Comparison of ENCODE assay signal across 19 cellular contexts in the genomic region with DNA sequence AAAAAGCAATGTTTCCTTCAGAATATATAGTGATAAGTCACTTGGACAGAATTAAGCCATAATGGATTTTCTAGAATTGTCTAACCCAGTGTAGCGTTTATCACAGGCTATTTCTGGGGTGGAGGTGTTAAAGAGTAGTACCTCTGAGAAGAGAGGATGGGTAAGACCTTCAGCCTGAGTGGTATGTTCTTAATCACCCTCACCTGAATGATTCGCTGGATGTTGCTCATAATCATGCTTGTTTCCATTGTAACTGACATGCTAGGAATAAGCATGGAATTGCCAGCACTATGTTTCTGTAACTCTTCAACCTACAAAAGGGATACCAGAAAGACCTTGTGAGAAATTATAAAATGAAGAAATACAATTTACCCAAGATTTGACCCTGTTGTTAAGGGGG. TPM values are rescaled to one million over a fixed set of nuclear protein-coding genes. Genes with fewer than 3 reads are reported as not detected.
A peak's percentile ranks its signal among the peaks of the same experiment; 100 is the strongest.
DNase-seq lines count a peak whose midpoint lies in the region; ATAC-seq, FAIRE-seq and TF ChIP-seq lines count a peak whose summit lies in the region.
"Had no signal": no experiment of that assay in that cellular context is flagged by ENCODE, and none has a peak within 500 bp of the region (broad histone marks: within the 10 kb centered on the region; RNA-seq: fewer than 3 reads in every experiment).

No MANE protein-coding gene starts in this region.

- peak; percentile 54 for ATAC-seq in activated T-helper 17 cell treated with anti-CD3 and anti-CD28 coated beads, Interleukin-2, amount 50 U/mL, for 72 hours (replicated peaks)
- ATAC-seq in pancreas = no peak
- ATAC-seq: HCT116 had no signal

- H3K79me2 ChIP-seq in keratinocyte (ENCODE audit: control insufficient read depth, insufficient read depth, low read length) = no peaks in the 10 kb centered on the region

- H3K27ac ChIP-seq in keratinocyte (ENCODE audit: control insufficient read depth, insufficient read depth, low read length) (peak overlapping the region; percentile 83), pancreas (no peak overlapping the region)
- H3K27ac ChIP-seq: C4-2B had no signal

- H3K4me1 Mint-ChIP-seq in activated T-helper 17 cell treated with anti-CD3 and anti-CD28 coated beads, Interleukin-2, amount 50 U/mL, for 72 hours = no peaks in the 10 kb centered on the region

- no peaks in the 10 kb centered on the region for H3K9me1 ChIP-seq in keratinocyte (ENCODE audit: control insufficient read depth, extremely low read depth, insufficient read depth, low read length)

- H3K9me3 ChIP-seq in keratinocyte (ENCODE audit: control insufficient read depth, low read depth, low read length) = no peaks in the 10 kb centered on the region
- H3K9me3 ChIP-seq in pancreas = no peaks in the 10 kb centered on the region

- no peaks in the 10 kb centered on the region for H4K20me1 ChIP-seq in keratinocyte (ENCODE audit: control insufficient read depth, extremely low read depth, insufficient read depth, low read length)

- TF ChIP-seq CTCF in epithelial cell of esophagus (IDR thresholded peaks at IDR 0.05; ENCODE audit: insufficient read depth, low read depth, low read length, missing control alignments) (no peak), keratinocyte (optimal IDR thresholded peaks at IDR 0.05 in 1 of 3, IDR thresholded peaks at IDR 0.05 in 1 of 3, conservative IDR thresholded peaks at IDR 0.05 in 1 of 3; ENCODE audit: extremely low read depth in 1 of 3, insufficient read depth in 2 of 3, low read length in 3 of 3) (no peak), pancreas (IDR thresholded peaks at IDR 0.05) (no peak)

- H3K27me3 ChIP-seq in keratinocyte (ENCODE audit: control insufficient read depth, extremely low read depth, insufficient read depth, low read length) = no peaks in the 10 kb centered on the region
- H3K27me3 ChIP-seq in pancreas = no peaks in the 10 kb centered on the region

- dilution Hi-C loops in keratinocyte (cut with MboI; ENCODE audit: extremely low pct_ligation_motif_present, low sequenced_read_pairs) = no loop called here

- no peaks in the 10 kb centered on the region for H3K27me3 Mint-ChIP-seq in activated T-helper 17 cell treated with anti-CD3 and anti-CD28 coated beads, Interleukin-2, amount 50 U/mL, for 72 hours
- H3K27me3 Mint-ChIP-seq: CD4-positive, alpha-beta T cell had no signal

- intact Hi-C loops in pancreas (cut with DNase I) = no loop called here

- H3K36me3 ChIP-seq in keratinocyte (ENCODE audit: control insufficient read depth in 2 of 2, extremely low read depth in 1 of 2, insufficient read depth in 2 of 2, low read length in 2 of 2) (peaks cover 21 to 46% of the 10 kb centered on the region in 2 experiments), pancreas (peaks cover 5 to 54% (median 29%) of the 10 kb centered on the region in 3 donors)

- peaks cover 98% of the 10 kb centered on the region for H3K36me3 Mint-ChIP-seq in activated T-helper 17 cell treated with anti-CD3 and anti-CD28 coated beads, Interleukin-2, amount 50 U/mL, for 72 hours (ENCODE audit: low read depth)

- H3K4me1 ChIP-seq in keratinocyte (ENCODE audit: control insufficient read depth, extremely low read depth, insufficient read depth, low read length) (peaks cover 36% of the 10 kb centered on the region), pancreas (no peaks in the 10 kb centered on the region)

- H3K4me3 ChIP-seq in epithelial cell of esophagus (ENCODE audit: low read length) (no peak overlapping the region), keratinocyte (ENCODE audit: control insufficient read depth in 2 of 3, extremely low read depth in 1 of 3, insufficient read depth in 2 of 3, low read depth in 1 of 3, low read length in 3 of 3) (no peak overlapping the region), pancreas (no peak overlapping the region)

- no peak overlapping the region for H2AFZ ChIP-seq in keratinocyte (ENCODE audit: control insufficient read depth, low read length)

- no peak overlapping the region for H3K4me3 Mint-ChIP-seq in activated T-helper 17 cell treated with anti-CD3 and anti-CD28 coated beads, Interleukin-2, amount 50 U/mL, for 72 hours
- H3K4me3 Mint-ChIP-seq: CD4-positive, alpha-beta T cell; HFFc6 had no signal

- no peak overlapping the region for H3K4me2 ChIP-seq in keratinocyte (ENCODE audit: control insufficient read depth, extremely low read depth, insufficient read depth, low read depth, low read length)

- H3K9me3 Mint-ChIP-seq in activated T-helper 17 cell treated with anti-CD3 and anti-CD28 coated beads, Interleukin-2, amount 50 U/mL, for 72 hours = no peaks in the 10 kb centered on the region
- H3K9me3 Mint-ChIP-seq: CD4-positive, alpha-beta T cell; HFFc6 had no signal

- no peak overlapping the region for H3K9ac ChIP-seq in keratinocyte (ENCODE audit: control insufficient read depth, extremely low read depth, insufficient read depth, low read length)

- FAIRE-seq in keratinocyte (lab: Jason Lieb, UNC) (no peak), pancreas (lab: Jason Lieb, UNC) (no peak)
- FAIRE-seq: A204.1, HTR-8/SVneo had no signal

- peak; percentile 55 for DNase-seq in epithelial cell of esophagus (ENCODE audit: low read depth)
- DNase-seq in keratinocyte (ENCODE audit: low read depth, low spot score) = no peak
- no peak for DNase-seq in NCI-H1048 (lab: John Stamatoyannopoulos, UW)
- DNase-seq in EL = no peak
- no peak for DNase-seq in NCI-H524 treated with DMSO at 0.1 percent for 48 hours (lab: John Stamatoyannopoulos, UW)
- DNase-seq in pancreas = no peak
- DNase-seq: AML-193; CD4-positive, alpha-beta T cell; DMS153; DMS79; GF-D8; GOT3; H7 had no signal

- peak overlapping the region; percentile 64 for H3K27ac Mint-ChIP-seq in activated T-helper 17 cell treated with anti-CD3 and anti-CD28 coated beads, Interleukin-2, amount 50 U/mL, for 72 hours
- H3K27ac Mint-ChIP-seq: CD4-positive, alpha-beta T cell had no signal

- WGBS in pancreas, 2 donors = 97% methylated on average over 2 of the region's 2 CpGs

RNA-seq across cellular contexts. Expression of gene SLC31A2, which starts 33.3 kb away (rescaled TPM):
- total RNA-seq in activated T-helper 17 cell treated with anti-CD3 and anti-CD28 coated beads, Interleukin-2, amount 50 U/mL, for 72 hours = 10 to 100 TPM in 1 of 2 donors, 1 to 10 TPM in 1; 4.7 to 10.9 TPM
- polyA plus RNA-seq in keratinocyte (111 to 164 TPM (median 122 TPM) in 3 replicates), pancreas (1 to 10 TPM; 5.3 to 5.5 TPM)
- 30.9 TPM for polyA plus RNA-seq in keratinocyte (2011; ENCODE audit: low read depth)
- 102 and 132 TPM in 2 replicates for polyA plus RNA-seq in keratinocyte (2011; cell fraction: cytosol; rRNA removed)
- 155 and 167 TPM in 2 replicates for polyA plus RNA-seq in keratinocyte (2011; cell fraction: nucleus; rRNA removed)
- polyA plus RNA-seq in keratinocyte (2012; ENCODE audit: low replicate concordance) = 66.6 and 127 TPM in 2 replicates
- 110 to 190 TPM (median 116 TPM) in 3 replicates for polyA minus RNA-seq in keratinocyte
- polyA minus RNA-seq in keratinocyte (2011; cell fraction: cytosol; rRNA and poly(A)+ RNA removed) = 77.7 TPM
- polyA minus RNA-seq in keratinocyte (2011; cell fraction: nucleus; rRNA and poly(A)+ RNA removed) = 64.6 and 84.0 TPM in 2 replicates
- total RNA-seq in pancreas = 10 to 100 TPM in 2 of 6 donors, 1 to 10 TPM in 4; 8.4 to 11.9 (median 9.0) TPM

RNA-seq across cellular contexts. Expression of gene FKBP15, which starts 37.0 kb away (rescaled TPM):
- 10 to 100 TPM; 41.2 to 41.5 TPM for total RNA-seq in activated T-helper 17 cell treated with anti-CD3 and anti-CD28 coated beads, Interleukin-2, amount 50 U/mL, for 72 hours
- polyA plus RNA-seq in keratinocyte (22.4 to 31.4 TPM (median 22.7 TPM) in 3 replicates), pancreas (1 to 10 TPM; 7.5 to 10.0 TPM)
- 67.2 TPM for polyA plus RNA-seq in keratinocyte (2011; ENCODE audit: low read depth)
- 14.2 and 17.0 TPM in 2 replicates for polyA plus RNA-seq in keratinocyte (2011; cell fraction: cytosol; rRNA removed)
- 41.2 and 42.6 TPM in 2 replicates for polyA plus RNA-seq in keratinocyte (2011; cell fraction: nucleus; rRNA removed)
- 17.8 and 21.2 TPM in 2 replicates for polyA plus RNA-seq in keratinocyte (2012; ENCODE audit: low replicate concordance)
- 52.3 to 64.6 TPM (median 63.5 TPM) in 3 replicates for polyA minus RNA-seq in keratinocyte
- polyA minus RNA-seq in keratinocyte (2011; cell fraction: cytosol; rRNA and poly(A)+ RNA removed) = 15.2 TPM
- polyA minus RNA-seq in keratinocyte (2011; cell fraction: nucleus; rRNA and poly(A)+ RNA removed) = 32.4 and 48.2 TPM in 2 replicates
- total RNA-seq in pancreas = 10 to 100 TPM in 4 of 6 donors, 1 to 10 TPM in 2; 8.6 to 16.5 (median 10.6) TPM

RNA-seq across cellular contexts. Expression of gene SLC31A1, which starts 37.3 kb away (rescaled TPM):
- total RNA-seq in activated T-helper 17 cell treated with anti-CD3 and anti-CD28 coated beads, Interleukin-2, amount 50 U/mL, for 72 hours = 10 to 100 TPM; 13.1 to 17.3 TPM
- polyA plus RNA-seq in keratinocyte (15.7 to 21.1 TPM (median 20.3 TPM) in 3 replicates), pancreas (1 to 10 TPM; 2.5 to 6.7 TPM)
- 13.4 TPM for polyA plus RNA-seq in keratinocyte (2011; ENCODE audit: low read depth)
- 10.7 and 16.3 TPM in 2 replicates for polyA plus RNA-seq in keratinocyte (2011; cell fraction: cytosol; rRNA removed)
- polyA plus RNA-seq in keratinocyte (2011; cell fraction: nucleus; rRNA removed) = 20.6 and 24.9 TPM in 2 replicates
- polyA plus RNA-seq in keratinocyte (2012; ENCODE audit: low replicate concordance) = 18.7 and 25.3 TPM in 2 replicates
- polyA minus RNA-seq in keratinocyte = 8.0 to 21.6 TPM (median 15.4 TPM) in 3 replicates
- 9.0 TPM for polyA minus RNA-seq in keratinocyte (2011; cell fraction: cytosol; rRNA and poly(A)+ RNA removed)
- 12.5 and 20.7 TPM in 2 replicates for polyA minus RNA-seq in keratinocyte (2011; cell fraction: nucleus; rRNA and poly(A)+ RNA removed)
- 10 to 100 TPM in 4 of 6 donors, 1 to 10 TPM in 2; 7.6 to 16.1 (median 12.8) TPM for total RNA-seq in pancreas
